ENCODE assay signal across 13 cellular contexts in the genomic region with DNA sequence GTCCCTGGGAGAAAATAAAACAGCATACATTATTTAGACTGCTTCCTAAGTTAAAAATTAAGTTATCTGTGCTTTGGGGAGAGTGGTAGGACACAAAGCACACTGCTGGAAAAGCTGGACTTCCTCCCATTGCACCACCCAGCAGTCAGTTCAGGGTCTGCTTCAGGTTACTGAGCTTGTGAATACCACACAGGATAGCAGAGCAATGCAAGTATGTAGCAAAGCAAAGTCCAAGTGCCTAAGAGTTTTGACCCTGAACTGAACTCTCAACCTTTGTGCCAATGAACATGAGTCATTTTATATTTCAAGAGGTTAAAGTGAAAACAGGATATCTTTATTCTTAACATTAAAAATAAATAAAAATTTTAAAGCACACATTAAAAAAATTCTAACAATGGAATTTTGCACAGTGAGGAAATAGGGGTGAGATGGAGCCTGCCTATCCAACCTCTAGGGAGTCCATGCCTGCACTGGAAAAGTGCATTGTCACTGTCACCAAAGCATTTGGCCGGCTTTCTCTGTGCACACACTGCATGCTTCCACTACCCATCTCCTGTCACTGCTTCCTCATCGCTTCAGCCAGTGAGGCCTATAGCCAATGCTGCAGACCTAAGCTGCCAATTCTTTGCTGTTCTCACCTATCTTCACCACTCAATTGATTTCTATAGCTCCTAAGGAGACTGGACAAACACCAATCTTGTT. TPM values are rescaled to one million over a fixed set of nuclear protein-coding genes. Genes with fewer than 3 reads are reported as not detected.
A peak's percentile ranks its signal among the peaks of the same experiment; 100 is the strongest.
DNase-seq lines count a peak whose midpoint lies in the region; ATAC-seq and TF ChIP-seq lines count a peak whose summit lies in the region.
"Had no signal": no experiment of that assay in that cellular context is flagged by ENCODE, and none has a peak within 500 bp of the region (broad histone marks: within the 10 kb centered on the region; RNA-seq: fewer than 3 reads in every experiment).

No MANE protein-coding gene starts in this region.

- no peak overlapping the region for H3K27ac Mint-ChIP-seq in CD4-positive, alpha-beta T cell
- H3K27ac Mint-ChIP-seq: activated CD8-positive, alpha-beta memory T cell treated with anti-CD3 and anti-CD28 coated beads, Interleukin-2, amount 10 ng/mL, durations not matched to agents 7 days and 5 days had no signal

- H3K27me3 ChIP-seq in HCT116 (ENCODE audit: insufficient read depth, low read length): no peaks in the 10 kb centered on the region
- H3K27me3 ChIP-seq in CD4-positive, alpha-beta T cell (ENCODE audit: control insufficient read depth, insufficient read depth, low read length): no peaks in the 10 kb centered on the region
- H3K27me3 ChIP-seq: stomach had no signal

- no peaks in the 10 kb centered on the region for H3K36me3 Mint-ChIP-seq in CD4-positive, alpha-beta T cell (ENCODE audit: low read depth)
- H3K36me3 Mint-ChIP-seq: activated CD8-positive, alpha-beta memory T cell treated with anti-CD3 and anti-CD28 coated beads, Interleukin-2, amount 10 ng/mL, durations not matched to agents 7 days and 5 days; naive thymus-derived CD8-positive, alpha-beta T cell had no signal

- no peaks in the 10 kb centered on the region for H3K9me2 ChIP-seq in HCT116 (ENCODE audit: insufficient read depth)

- H3K27me3 Mint-ChIP-seq in CD4-positive, alpha-beta T cell: no peaks in the 10 kb centered on the region

- intact Hi-C loops in HCT116 (cut with micrococcal nuclease): no loop called here
- intact Hi-C loops in CD4-positive, alpha-beta T cell (cut with DNase I, micrococcal nuclease): no loop called here

- DNase-seq in HCT116 (ENCODE audit: low read depth, low spot score) (no peak), fibroblast of the aortic adventitia (ENCODE audit: low read depth) (peak; percentile 47), renal cortical epithelial cell (ENCODE audit: low read depth) (peak; percentile 85), mesenteric fat pad (ENCODE audit: low spot score) (no peak)
- DNase-seq in stimulated activated CD4-positive, alpha-beta T cell treated with anti-CD3 and anti-CD28 coated beads, Interleukin-2, amount 100 ng/mL, for 24 hours: no peak
- no peak for DNase-seq in CD4-positive, alpha-beta T cell
- DNase-seq: activated CD8-positive, alpha-beta memory T cell treated with anti-CD3 and anti-CD28 coated beads, Interleukin-2, amount 10 ng/mL, durations not matched to agents 7 days and 5 days; glutamatergic neuron; naive thymus-derived CD8-positive, alpha-beta T cell; stomach; SW 1271 had no signal

- H3K9ac ChIP-seq in HCT116 (ENCODE audit: low read length): no peak overlapping the region

- ATAC-seq in HCT116 (no peak), SK-N-SH treated with all-trans-retinoic acid at 6 μM for 48 hours (peak; percentile 68), HG03095 (IDR thresholded peaks at IDR 0.05; ENCODE audit: unreplicated experiment) (no peak)
- ATAC-seq in CD4-positive, alpha-beta T cell (ENCODE audit: poor library complexity): no peak
- ATAC-seq: activated CD8-positive, alpha-beta memory T cell treated with anti-CD3 and anti-CD28 coated beads, Interleukin-2, amount 10 ng/mL, durations not matched to agents 7 days and 5 days; naive thymus-derived CD8-positive, alpha-beta T cell had no signal

- no peak overlapping the region for H3K27ac ChIP-seq in HCT116 (ENCODE audit: low read depth, low read length)
- no peak overlapping the region for H3K27ac ChIP-seq in CD4-positive, alpha-beta T cell (ENCODE audit: low read depth, low read length)
- H3K27ac ChIP-seq: stomach had no signal

- TF ChIP-seq RAD21 in HCT116 (IDR thresholded peaks at IDR 0.05; ENCODE audit: low read depth): no peak

- POLR2A ChIA-PET in HCT116 (lab: Charles Lee): no interaction called here
- POLR2A ChIA-PET in CD4-positive, alpha-beta T cell (lab: Charles Lee): no interaction called here

- H3K9me3 Mint-ChIP-seq in CD4-positive, alpha-beta T cell: no peaks in the 10 kb centered on the region
- H3K9me3 Mint-ChIP-seq: naive thymus-derived CD8-positive, alpha-beta T cell had no signal

- H2AFZ ChIP-seq in HCT116 (ENCODE audit: low read depth, low read length, poor library complexity, severe bottlenecking): no peak overlapping the region

- CTCF ChIA-PET in HCT116 (lab: Charles Lee): interaction anchor here (1.5 kb wide), 1 partner anchor 74 kb away, joined by 4 read pairs; no protein-coding TSS in a partner anchor
- CTCF ChIA-PET in CD4-positive, alpha-beta T cell (lab: Charles Lee): no interaction called here

- RAD21 ChIA-PET in HCT116 (lab: Charles Lee; ENCODE audit: low non-redundant PET in 1 of 2, low total read pairs in 2 of 2, uncharacterized antibody in 2 of 2, unreplicated experiment in 2 of 2): no interaction called here

- H3K4me1 Mint-ChIP-seq in CD4-positive, alpha-beta T cell (ENCODE audit: low read depth): no peaks in the 10 kb centered on the region
- H3K4me1 Mint-ChIP-seq: activated CD8-positive, alpha-beta memory T cell treated with anti-CD3 and anti-CD28 coated beads, Interleukin-2, amount 10 ng/mL, durations not matched to agents 7 days and 5 days; naive thymus-derived CD8-positive, alpha-beta T cell had no signal

- no peak overlapping the region for H3K4me3 ChIP-seq in HCT116 (replicated peaks in 1 of 2; ENCODE audit: low read depth in 1 of 2, low read length in 2 of 2)
- no peak overlapping the region for H3K4me3 ChIP-seq in fibroblast of the aortic adventitia (ENCODE audit: low read depth, low read length)
- H3K4me3 ChIP-seq: stomach had no signal

- H3K4me3 Mint-ChIP-seq in CD4-positive, alpha-beta T cell: no peak overlapping the region
- H3K4me3 Mint-ChIP-seq: activated CD8-positive, alpha-beta memory T cell treated with anti-CD3 and anti-CD28 coated beads, Interleukin-2, amount 10 ng/mL, durations not matched to agents 7 days and 5 days; naive thymus-derived CD8-positive, alpha-beta T cell had no signal

- TF ChIP-seq CTCF in HCT116 (IDR thresholded peaks at IDR 0.05 in 2 of 3, conservative IDR thresholded peaks at IDR 0.05 in 1 of 3; ENCODE audit: borderline replicate concordance in 1 of 3, insufficient read depth in 1 of 3, low read depth in 2 of 3, low read length in 2 of 3): no peak
- no peak for TF ChIP-seq CTCF in fibroblast of the aortic adventitia (IDR thresholded peaks at IDR 0.05; ENCODE audit: insufficient read depth, low read length)
- no peak for TF ChIP-seq CTCF in CD4-positive, alpha-beta T cell (IDR thresholded peaks at IDR 0.05)

- H3K36me3 ChIP-seq in HCT116 (ENCODE audit: control insufficient read depth in 1 of 2, insufficient read depth in 2 of 2, low read length in 2 of 2): no peaks in the 10 kb centered on the region
- H3K36me3 ChIP-seq: stomach had no signal

- peak overlapping the region; percentile 37 for H3K4me2 ChIP-seq in HCT116 (ENCODE audit: low read length)

- H3K79me2 ChIP-seq in HCT116 (ENCODE audit: insufficient read depth, low read length): no peaks in the 10 kb centered on the region

- no TSS peak for BruUV-seq in HCT116 (replicated peaks; lab: Mats Ljungman, UMichigan)

- no peaks in the 10 kb centered on the region for H4K20me1 ChIP-seq in HCT116 (ENCODE audit: insufficient read depth)

- peaks cover 0 to 23% of the 10 kb centered on the region in 2 experiments; a peak in 3 of 4 replicates for H3K4me1 ChIP-seq in HCT116 (ENCODE audit: control insufficient read depth in 1 of 2, insufficient read depth in 2 of 2, low read length in 2 of 2)

- no peak for TF ChIP-seq POLR2A in HCT116 (IDR thresholded peaks at IDR 0.05; ENCODE audit: borderline replicate concordance, extremely low read depth, insufficient read depth, insufficient read length)

- no peaks in the 10 kb centered on the region for H3K9me3 ChIP-seq in HCT116 (ENCODE audit: control insufficient read depth in 1 of 2, insufficient read depth in 1 of 2, low read depth in 1 of 2, low read length in 2 of 2)
- H3K9me3 ChIP-seq in CD4-positive, alpha-beta T cell (ENCODE audit: control insufficient read depth, low read length): no peaks in the 10 kb centered on the region
- H3K9me3 ChIP-seq: stomach had no signal

TF ChIP-seq in HCT116, 20 proteins besides CTCF, POLR2A, EP300 and RAD21:
- TF ChIP-seq FOSL1 (IDR thresholded peaks at IDR 0.05; ENCODE audit: low read depth) (no peak), MAX (IDR thresholded peaks at IDR 0.05) (no peak), JUND (IDR thresholded peaks at IDR 0.05) (no peak), ATF3 (IDR thresholded peaks at IDR 0.05) (no peak), YY1 (IDR thresholded peaks at IDR 0.05; ENCODE audit: extremely low read depth, insufficient replicate concordance, low read depth, low read length) (no peak), SP1 (IDR thresholded peaks at IDR 0.05; ENCODE audit: low read depth) (no peak)

TF ChIP-seq in SK-N-SH treated with all-trans-retinoic acid at 6 μM for 48 hours, 23 proteins besides CTCF, POLR2A, EP300 and RAD21 (continues in another document):
- TF ChIP-seq POU6F1 (CRISPR knock-in tag; IDR thresholded peaks at IDR 0.05; ENCODE audit: borderline replicate concordance, low read depth) (no peak), ARNTL (CRISPR knock-in tag; IDR thresholded peaks at IDR 0.05; ENCODE audit: borderline replicate concordance, low read depth) (no peak), ZFP30 (CRISPR knock-in tag; IDR thresholded peaks at IDR 0.05) (no peak)

RNA-seq across cellular contexts. Expression of gene ABCG2, which starts 50.9 kb away (rescaled TPM):
- total RNA-seq in HCT116 (2021; ENCODE audit: unreplicated experiment) (0.44 TPM), fibroblast of the aortic adventitia (ENCODE audit: low replicate concordance) (0.90 and 7.0 TPM in 2 replicates), renal cortical epithelial cell (0.55 and 3.1 TPM in 2 replicates), mesenteric fat pad (1.7 TPM)
- polyA plus RNA-seq in HCT116 (2012): 0.47 and 0.56 TPM in 2 replicates
- total RNA-seq in CD4-positive, alpha-beta T cell: not detected

Comparison
In these comparisons a context has a peak if more than half of its experiments do, and no peak if none do; other contexts are left out.
1. DNase-seq: peak in fibroblast of the aortic adventitia (single experiment) and renal cortical epithelial cell (single experiment); none in HCT116 (single experiment), stimulated activated CD4-positive, alpha-beta T cell treated with anti-CD3 and anti-CD28 coated beads, Interleukin-2, amount 100 ng/mL, for 24 hours (0 of 2), CD4-positive, alpha-beta T cell (0 of 10) and mesenteric fat pad (single experiment).